9 cellular contexts compared by ENCODE assay signal in the genomic region with DNA sequence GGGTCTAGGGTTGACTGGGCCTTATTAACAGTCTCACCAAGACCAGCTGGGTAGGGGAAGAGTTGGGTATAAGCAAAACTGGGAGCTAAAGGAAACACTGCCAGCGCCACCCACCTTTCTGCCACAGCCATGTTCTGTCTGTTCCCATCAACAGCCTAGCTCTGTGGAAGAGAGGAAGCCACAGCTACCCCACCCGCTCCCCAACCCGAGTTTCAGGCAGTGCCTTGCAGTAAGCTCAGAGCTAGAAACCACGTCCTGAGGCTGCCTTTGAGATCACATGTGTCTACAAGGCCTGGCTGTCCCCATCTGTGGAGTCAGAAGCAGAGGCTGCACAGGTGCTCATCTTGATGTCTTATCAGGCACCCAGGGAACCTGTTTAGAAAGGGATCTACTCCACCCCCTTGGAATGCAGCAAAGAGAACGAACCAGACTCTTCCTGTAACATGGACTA. TPM values are rescaled to one million over a fixed set of nuclear protein-coding genes. Genes with fewer than 3 reads are reported as not detected.
A peak's percentile ranks its signal among the peaks of the same experiment; 100 is the strongest.
DNase-seq lines count a peak whose midpoint lies in the region; ATAC-seq and TF ChIP-seq lines count a peak whose summit lies in the region.
"Had no signal": no experiment of that assay in that cellular context is flagged by ENCODE, and none has a peak within 500 bp of the region (broad histone marks: within the 10 kb centered on the region; RNA-seq: fewer than 3 reads in every experiment).

No MANE protein-coding gene starts in this region.

- DNase-seq in GDM1 (lab: John Stamatoyannopoulos, UW) (peak; percentile 35), OCI-M1 (lab: John Stamatoyannopoulos, UW) (peak; percentile 20), A673 (ENCODE audit: low spot score) (no peak), HT-29 (ENCODE audit: low spot score) (no peak)
- peak; percentile 44 for DNase-seq in central memory CD4-positive, alpha-beta T cell

- H3K9me3 ChIP-seq in neutrophil (no peaks in the 10 kb centered on the region), A673 (ENCODE audit: low read depth, low read length, poor library complexity, severe bottlenecking) (no peaks in the 10 kb centered on the region)
- H3K9me3 ChIP-seq: ovary had no signal

- TF ChIP-seq CTCF in neutrophil (IDR thresholded peaks at IDR 0.05) = no peak
- TF ChIP-seq CTCF in A673 (conservative IDR thresholded peaks at IDR 0.05; ENCODE audit: low read depth, low read length) = no peak

- H3K4me1 ChIP-seq in neutrophil (ENCODE audit: control insufficient read depth in 1 of 2, insufficient read depth in 1 of 2, low read depth in 1 of 2, low read length in 1 of 2) = peaks cover 16 to 18% of the 10 kb centered on the region in 2 experiments
- no peaks in the 10 kb centered on the region for H3K4me1 ChIP-seq in A673 (ENCODE audit: insufficient read depth, low read length, poor library complexity, severe bottlenecking)

- BruUV-seq in A673 (replicated peaks; lab: Mats Ljungman, UMichigan) = no TSS peak

- H3K27ac ChIP-seq in neutrophil (peak overlapping the region; percentile 41), A673 (ENCODE audit: low read depth, low read length, poor library complexity, severe bottlenecking) (no peak overlapping the region)
- H3K27ac ChIP-seq: ovary had no signal

- H3K27me3 ChIP-seq in neutrophil (no peaks in the 10 kb centered on the region), A673 (replicated peaks; ENCODE audit: insufficient read depth, low read depth, low read length, poor library complexity) (no peaks in the 10 kb centered on the region)
- H3K27me3 ChIP-seq: ovary had no signal

- CTCF ChIA-PET in A673 (lab: Charles Lee) = no interaction called here

- H3K4me3 ChIP-seq in neutrophil (ENCODE audit: low read depth in 1 of 2, low read length in 1 of 2) (no peak overlapping the region), A673 (ENCODE audit: low read depth, low read length, poor library complexity, severe bottlenecking) (no peak overlapping the region)
- H3K4me3 ChIP-seq: ovary had no signal

- intact Hi-C loops in A673 (cut with micrococcal nuclease; ENCODE audit: unreplicated experiment) = no loop called here

- POLR2A ChIA-PET in A673 (lab: Charles Lee; ENCODE audit: low non-redundant PET) = no interaction called here

- ATAC-seq in HG02678 (IDR thresholded peaks at IDR 0.05; ENCODE audit: unreplicated experiment) (no peak), GM21423 (IDR thresholded peaks at IDR 0.05; ENCODE audit: unreplicated experiment) (no peak)

- peaks cover 92% of the 10 kb centered on the region for H3K36me3 ChIP-seq in neutrophil
- H3K36me3 ChIP-seq in A673 (ENCODE audit: insufficient read depth, low read length, poor library complexity, severe bottlenecking) = peaks cover 58% of the 10 kb centered on the region
- H3K36me3 ChIP-seq: ovary had no signal

RNA-seq across cellular contexts. Expression of gene HNRNPH1, which starts 15.3 kb away (rescaled TPM):
- total RNA-seq in A673 (2021) = 918 and 972 TPM in 2 replicates
- 436 and 484 TPM in 2 replicates for total RNA-seq in HT-29 (2014; rRNA removed; shearing (Covaris generic))

RNA-seq across cellular contexts. Expression of gene RUFY1, which starts 57.8 kb away (rescaled TPM):
- total RNA-seq in A673 (2021) = 41.4 and 45.2 TPM in 2 replicates
- total RNA-seq in HT-29 (2014; rRNA removed; shearing (Covaris generic)) = 41.8 and 45.5 TPM in 2 replicates

Comparison
In these comparisons a context has a peak if more than half of its experiments do, and no peak if none do; other contexts are left out.
1. DNase-seq: peak in GDM1 (single experiment), OCI-M1 (single experiment) and central memory CD4-positive, alpha-beta T cell (single experiment); none in A673 (single experiment) and HT-29 (single experiment).